Comparison of ENCODE assay signal across 1 cellular context in genomic region chr2:111207892-111208291, GRCh38.
TF ChIP-seq lines count a peak whose summit lies in the region.

No MANE protein-coding gene starts in this region.

TF ChIP-seq in HepG2, 621 proteins besides CTCF, POLR2A, EP300 and RAD21 (continued from another document):
- TF ChIP-seq ZNF318 (CRISPR knock-in tag; IDR thresholded peaks at IDR 0.05), result no peak
- TF ChIP-seq POGK (CRISPR knock-in tag; conservative IDR thresholded peaks at IDR 0.05), result no peak
- no peak for TF ChIP-seq ZNF691 (CRISPR knock-in tag; IDR thresholded peaks at IDR 0.05; ENCODE audit: borderline replicate concordance, low read depth)
- TF ChIP-seq CSRNP2 (CRISPR knock-in tag; conservative IDR thresholded peaks at IDR 0.05; ENCODE audit: low read depth), result no peak
- TF ChIP-seq NFYB (CRISPR knock-in tag; IDR thresholded peaks at IDR 0.05), result no peak
- TF ChIP-seq ZNF567 (CRISPR knock-in tag; IDR thresholded peaks at IDR 0.05; ENCODE audit: borderline replicate concordance), result no peak
- no peak for TF ChIP-seq ZNF441 (CRISPR knock-in tag; IDR thresholded peaks at IDR 0.05; ENCODE audit: borderline replicate concordance)
- no peak for TF ChIP-seq ZNF597 (CRISPR knock-in tag; IDR thresholded peaks at IDR 0.05)
- TF ChIP-seq FOSL1 (CRISPR knock-in tag; IDR thresholded peaks at IDR 0.05; ENCODE audit: borderline replicate concordance), result no peak
- no peak for TF ChIP-seq ZNF30 (CRISPR knock-in tag; IDR thresholded peaks at IDR 0.05)
- TF ChIP-seq ZNF646 (CRISPR knock-in tag; IDR thresholded peaks at IDR 0.05), result no peak
- TF ChIP-seq ZBTB7A (CRISPR knock-in tag; IDR thresholded peaks at IDR 0.05), result no peak
TF ChIP-seq in HepG2: peak in this region for 0.
